ENCODE assay signal across 8 cellular contexts in genomic region chr1:2840036-2840809, GRCh38. TPM values are rescaled to one million over a fixed set of nuclear protein-coding genes. Genes with fewer than 3 reads are reported as not detected.
DNase-seq lines count a peak whose midpoint lies in the region; ATAC-seq and TF ChIP-seq lines count a peak whose summit lies in the region.

No MANE protein-coding gene starts in this region.

- peak overlapping the region; percentile 41 to 78 (median 61); a peak in 21 of 22 replicates for H3K4me2 ChIP-seq in BLaER1 treated with 17β-estradiol and CSF1 and Interleukin-3, amounts not matched to agents 10 nM and 100 nM

- no peaks in the 10 kb centered on the region for H3K36me3 ChIP-seq in BLaER1 treated with 17β-estradiol and CSF1 and Interleukin-3, amounts not matched to agents 10 nM and 100 nM
- H3K36me3 ChIP-seq in spleen, result no peaks in the 10 kb centered on the region

- WGBS in spleen, 5 donors, result 24 to 38% (median 26%) methylated on average over 16 of the region's 16 CpGs

- intact Hi-C loops in spleen (cut with DNase I; ENCODE audit: low total_unique reads), result no loop called here

- H3K27me3 ChIP-seq in BLaER1 treated with 17β-estradiol and CSF1 and Interleukin-3, amounts not matched to agents 10 nM and 100 nM, result no peaks in the 10 kb centered on the region
- peaks cover 0 to 14% (median 0%) of the 10 kb centered on the region in 7 donors for H3K27me3 ChIP-seq in spleen (replicated peaks in 1 of 7)

- H3K9me3 ChIP-seq in BLaER1 treated with 17β-estradiol and CSF1 and Interleukin-3, amounts not matched to agents 10 nM and 100 nM (replicated peaks in 1 of 11), result peaks cover 0 to 12% (median 4%) of the 10 kb centered on the region in 11 experiments; a peak in 10 of 22 replicates
- H3K9me3 ChIP-seq in T-helper 17 cell (ENCODE audit: control insufficient read depth, low read length, poor library complexity, severe bottlenecking) (no peaks in the 10 kb centered on the region), spleen (peaks cover 0 to 14% (median 6%) of the 10 kb centered on the region in 8 donors)

- no peak for TF ChIP-seq POLR2A in spleen (IDR thresholded peaks at IDR 0.05)

- peak overlapping the region in 1 of 11 experiments; percentile 2; a peak in 1 of 22 replicates for H3K9ac ChIP-seq in BLaER1 treated with 17β-estradiol and CSF1 and Interleukin-3, amounts not matched to agents 10 nM and 100 nM

- peak; percentile 87 for ATAC-seq in T-helper 17 cell

- peaks cover 0 to 10% (median 0%) of the 10 kb centered on the region in 11 experiments; a peak in 2 of 22 replicates for H4K20me1 ChIP-seq in BLaER1 treated with 17β-estradiol and CSF1 and Interleukin-3, amounts not matched to agents 10 nM and 100 nM

- DNase-seq in T-helper 17 cell (peak; percentile 27 to 49 (median 42)), activated T-helper 1 cell treated with Interleukin-2 at 50 U/mL for 16 hours (ENCODE audit: low read depth) (peak; percentile 49), spleen (peak; percentile 68), cerebellum (ENCODE audit: low spot score) (no peak), NCI-H748 treated with DMSO at 0.1 percent for 48 hours (lab: John Stamatoyannopoulos, UW) (no peak), A172 (ENCODE audit: low spot score) (no peak), AG20443 (ENCODE audit: low spot score) (no peak)

- no peak overlapping the region for H3K4me3 ChIP-seq in BLaER1 treated with 17β-estradiol and CSF1 and Interleukin-3, amounts not matched to agents 10 nM and 100 nM
- no peak overlapping the region for H3K4me3 ChIP-seq in spleen

- peaks cover 11% of the 10 kb centered on the region for H3K4me1 Mint-ChIP-seq in T-helper 17 cell

- peak overlapping the region; percentile 60 for H3K4me3 Mint-ChIP-seq in T-helper 17 cell

- H3K27ac Mint-ChIP-seq in T-helper 17 cell, result peak overlapping the region; percentile 84

- TF ChIP-seq CTCF in spleen (IDR thresholded peaks at IDR 0.05 in 8 of 11, conservative IDR thresholded peaks at IDR 0.05 in 3 of 11), result peak in 5 of 11 experiments; percentile 5 to 57 (median 20)

- no peak overlapping the region for H3K27ac ChIP-seq in BLaER1 treated with 17β-estradiol and CSF1 and Interleukin-3, amounts not matched to agents 10 nM and 100 nM
- H3K27ac ChIP-seq in spleen, result peak overlapping the region in 1 of 8 donors; percentile 30

- H3K27me3 Mint-ChIP-seq in T-helper 17 cell, result no peaks in the 10 kb centered on the region

- peaks cover 19 to 29% (median 21%) of the 10 kb centered on the region in 10 experiments for H3K4me1 ChIP-seq in BLaER1 treated with 17β-estradiol and CSF1 and Interleukin-3, amounts not matched to agents 10 nM and 100 nM
- H3K4me1 ChIP-seq in spleen, result peaks cover 0 to 9% (median 0%) of the 10 kb centered on the region in 6 donors

- peaks cover under 1% of the 10 kb centered on the region for H3K36me3 Mint-ChIP-seq in T-helper 17 cell (ENCODE audit: low read depth)

RNA-seq across cellular contexts. Expression of gene TTC34, which starts 38.7 kb away (rescaled TPM):
- total RNA-seq in T-helper 17 cell (1 to 10 TPM in 1 of 2 donors, under 1 TPM in 1; 0.94 to 1.1 TPM), spleen (1 to 10 TPM in 6 of 7 donors, under 1 TPM in 1; 0.64 to 2.8 (median 1.8) TPM), cerebellum (0.45 TPM)
- under 1 TPM; 0.09 to 0.51 (median 0.13) TPM for polyA plus RNA-seq in spleen
- 0.07 TPM in 1 of 2 replicates, not detected in the other for total RNA-seq in A172 (2014; rRNA removed; shearing (Covaris generic))

Comparison
In these comparisons a context has a peak if more than half of its experiments do, and no peak if none do; other contexts are left out.
1. DNase-seq: peak in T-helper 17 cell (3 of 3), activated T-helper 1 cell treated with Interleukin-2 at 50 U/mL for 16 hours (single experiment) and spleen (single experiment); none in cerebellum (single experiment), NCI-H748 treated with DMSO at 0.1 percent for 48 hours (single experiment), A172 (single experiment) and AG20443 (single experiment).